ENCODE assay signal across 31 cellular contexts in genomic region chr4:173380987-173381386, GRCh38. TPM values are rescaled to one million over a fixed set of nuclear protein-coding genes. Genes with fewer than 3 reads are reported as not detected.
A peak's percentile ranks its signal among the peaks of the same experiment; 100 is the strongest.
DNase-seq lines count a peak whose midpoint lies in the region; ATAC-seq and TF ChIP-seq lines count a peak whose summit lies in the region.
"Had no signal": no experiment of that assay in that cellular context is flagged by ENCODE, and none has a peak within 500 bp of the region (broad histone marks: within the 10 kb centered on the region; RNA-seq: fewer than 3 reads in every experiment).

No MANE protein-coding gene starts in this region.

- H3K36me3 ChIP-seq in thoracic aorta (no peaks in the 10 kb centered on the region), mesendoderm (ENCODE audit: control insufficient read depth, insufficient read depth, low read length) (no peaks in the 10 kb centered on the region)
- H3K36me3 ChIP-seq: vagina had no signal

- no peaks in the 10 kb centered on the region for H3K9me3 ChIP-seq in thoracic aorta
- H3K9me3 ChIP-seq: BLaER1, psoas muscle, tibial artery, vagina had no signal

- H3K27ac Mint-ChIP-seq in activated CD4-positive, alpha-beta T cell treated with anti-CD3 and anti-CD28 coated beads, Interleukin-2, amount 10 ng/mL, durations not matched to agents 24 days and 14 days: no peak overlapping the region
- H3K27ac Mint-ChIP-seq: immature natural killer cell; natural killer cell treated with Interleukin-12 subunit alpha and Interleukin-12 subunit beta and Interleukin-15 and Interleukin-18, amount 100 ng/mL, for 72 hours had no signal

- peaks cover 4% of the 10 kb centered on the region for H3K9me3 Mint-ChIP-seq in activated CD4-positive, alpha-beta T cell treated with anti-CD3 and anti-CD28 coated beads, Interleukin-2, amount 10 ng/mL, durations not matched to agents 24 days and 14 days
- H3K9me3 Mint-ChIP-seq: immature natural killer cell; natural killer cell treated with Interleukin-12 subunit alpha and Interleukin-12 subunit beta and Interleukin-15 and Interleukin-18, amount 100 ng/mL, for 72 hours had no signal

- H4K8ac ChIP-seq in mesendoderm (ENCODE audit: low read depth, low read length): no peak overlapping the region

- peak overlapping the region; percentile 2 for H3K4me3 ChIP-seq in thoracic aorta
- no peak overlapping the region for H3K4me3 ChIP-seq in mesendoderm (ENCODE audit: low read length)
- H3K4me3 ChIP-seq: BLaER1, psoas muscle, tibial artery, vagina had no signal

- H3K27me3 Mint-ChIP-seq in activated CD4-positive, alpha-beta T cell treated with anti-CD3 and anti-CD28 coated beads, Interleukin-2, amount 10 ng/mL, durations not matched to agents 24 days and 14 days: peaks cover 5% of the 10 kb centered on the region
- H3K27me3 Mint-ChIP-seq: natural killer cell treated with Interleukin-12 subunit alpha and Interleukin-12 subunit beta and Interleukin-15 and Interleukin-18, amount 100 ng/mL, for 72 hours had no signal

- H2BK120ac ChIP-seq in mesendoderm (ENCODE audit: low read depth, low read length): no peak overlapping the region

- no peak overlapping the region for H3K4me2 ChIP-seq in mesendoderm (ENCODE audit: low read length)
- H3K4me2 ChIP-seq: BLaER1 had no signal

- H2BK15ac ChIP-seq in mesendoderm (replicated peaks; ENCODE audit: low read depth): no peak overlapping the region

- no peak overlapping the region for H3K56ac ChIP-seq in mesendoderm (ENCODE audit: low read length)

- H3K18ac ChIP-seq in mesendoderm (ENCODE audit: low read length): no peak overlapping the region

- intact Hi-C loops in activated CD4-positive, alpha-beta T cell treated with anti-CD3 and anti-CD28 coated beads, Interleukin-2, amount 10 ng/mL, durations not matched to agents 24 days and 14 days (cut with micrococcal nuclease): loop anchor here (1.0 kb wide), 1 partner anchor 9 kb away; no protein-coding TSS in a partner anchor

- TF ChIP-seq CTCF in thoracic aorta (IDR thresholded peaks at IDR 0.05): no peak

- no peak overlapping the region for H2BK5ac ChIP-seq in mesendoderm (ENCODE audit: low read length)

- peak; percentile 60 for ATAC-seq in GM18867 (IDR thresholded peaks at IDR 0.05; ENCODE audit: unreplicated experiment)
- peak; percentile 82 for ATAC-seq in GM21576 (IDR thresholded peaks at IDR 0.05; ENCODE audit: unreplicated experiment)
- peak; percentile 61 for ATAC-seq in HG03064 (IDR thresholded peaks at IDR 0.05; ENCODE audit: low read depth, unreplicated experiment)
- ATAC-seq in thoracic aorta (ENCODE audit: insufficient number of reproducible peaks, low FRiP score, low read depth): no peak
- ATAC-seq: left colon; natural killer cell treated with Interleukin-12 subunit alpha and Interleukin-12 subunit beta and Interleukin-15 and Interleukin-18, amount 100 ng/mL, for 72 hours; PC-3; psoas muscle; sciatic nerve had no signal

- no peak overlapping the region for H3K23ac ChIP-seq in mesendoderm (ENCODE audit: low read length)

- no peak overlapping the region for H4K5ac ChIP-seq in mesendoderm (ENCODE audit: low read length)

- H3K4me1 ChIP-seq in thoracic aorta (ENCODE audit: control insufficient read depth in 1 of 2, low read depth in 2 of 2) (peaks cover 16 to 28% of the 10 kb centered on the region in 2 donors), mesendoderm (ENCODE audit: control insufficient read depth, low read depth, low read length) (no peaks in the 10 kb centered on the region)
- H3K4me1 ChIP-seq: psoas muscle, vagina had no signal

- H3K27me3 ChIP-seq in thoracic aorta (replicated peaks; ENCODE audit: insufficient read depth): no peaks in the 10 kb centered on the region
- no peaks in the 10 kb centered on the region for H3K27me3 ChIP-seq in mesendoderm (ENCODE audit: insufficient read depth, low read length, poor library complexity)
- H3K27me3 ChIP-seq: BLaER1, tibial artery, vagina had no signal

- peak overlapping the region in 1 of 2 donors; percentile 54 for H3K27ac ChIP-seq in thoracic aorta
- H3K27ac ChIP-seq in mesendoderm (ENCODE audit: low read depth, low read length): no peak overlapping the region
- H3K27ac ChIP-seq: BLaER1, psoas muscle, vagina had no signal

- no peak for DNase-seq in thoracic aorta (ENCODE audit: low spot score)
- DNase-seq in activated CD4-positive, alpha-beta T cell treated with anti-CD3 and anti-CD28 coated beads, Interleukin-2, amount 10 ng/mL, durations not matched to agents 24 days and 14 days: no peak
- no peak for DNase-seq in mesendoderm
- DNase-seq in stimulated activated CD8-positive, alpha-beta memory T cell treated with anti-CD3 and anti-CD28 coated beads, Interleukin-4, amount 100 ng/mL, for 48 hours: no peak
- DNase-seq: activated CD4-positive, alpha-beta T cell treated with anti-CD3 and anti-CD28 coated beads, Interleukin-2, amount 50 U/mL, for 48 hours; activated naive CD4-positive, alpha-beta T cell; central memory CD4-positive, alpha-beta T cell; cortex of kidney; EL; erythroblast; immature natural killer cell; left colon; mammary epithelial cell; NCI-H2029; NCI-H524 treated with DMSO at 0.1 percent for 48 hours; NK-92 treated with Interleukin-12 subunit alpha and Interleukin-12 subunit beta, amount 100 ng/mL, for 24 hours; PC-3; psoas muscle; stimulated activated CD4-positive, alpha-beta T cell treated with anti-CD3 and anti-CD28 coated beads, Interleukin-2, amount 100 ng/mL, for 48 hours; T-helper 2 cell; tibial artery had no signal

- H3K4me3 Mint-ChIP-seq in activated CD4-positive, alpha-beta T cell treated with anti-CD3 and anti-CD28 coated beads, Interleukin-2, amount 10 ng/mL, durations not matched to agents 24 days and 14 days: no peak overlapping the region
- H3K4me3 Mint-ChIP-seq: immature natural killer cell; natural killer cell treated with Interleukin-12 subunit alpha and Interleukin-12 subunit beta and Interleukin-15 and Interleukin-18, amount 100 ng/mL, for 72 hours had no signal

- H3K4ac ChIP-seq in mesendoderm (ENCODE audit: low read depth, low read length): no peak overlapping the region

- H3K4me1 Mint-ChIP-seq in activated CD4-positive, alpha-beta T cell treated with anti-CD3 and anti-CD28 coated beads, Interleukin-2, amount 10 ng/mL, durations not matched to agents 24 days and 14 days: peaks cover 5% of the 10 kb centered on the region
- H3K4me1 Mint-ChIP-seq: immature natural killer cell had no signal

- H3K36me3 Mint-ChIP-seq in activated CD4-positive, alpha-beta T cell treated with anti-CD3 and anti-CD28 coated beads, Interleukin-2, amount 10 ng/mL, durations not matched to agents 24 days and 14 days (ENCODE audit: low read depth): peaks cover 11% of the 10 kb centered on the region
- H3K36me3 Mint-ChIP-seq: immature natural killer cell; natural killer cell treated with Interleukin-12 subunit alpha and Interleukin-12 subunit beta and Interleukin-15 and Interleukin-18, amount 100 ng/mL, for 72 hours had no signal

- no peak overlapping the region for H2AK5ac ChIP-seq in mesendoderm (ENCODE audit: low read length)

- no peaks in the 10 kb centered on the region for H3K79me1 ChIP-seq in mesendoderm (ENCODE audit: low read length)

- no peak overlapping the region for H3K9ac ChIP-seq in mesendoderm (ENCODE audit: low read length)
- H3K9ac ChIP-seq: BLaER1 had no signal

- H3K79me2 ChIP-seq in mesendoderm (ENCODE audit: control insufficient read depth, insufficient read depth, low read length): no peaks in the 10 kb centered on the region

RNA-seq across cellular contexts. Expression of gene SAP30, which starts 10.2 kb away (rescaled TPM):
- 10 to 100 TPM; 56.9 to 61.7 TPM for total RNA-seq in thoracic aorta
- 33.1 and 33.8 TPM in 2 replicates for total RNA-seq in activated CD4-positive, alpha-beta T cell treated with anti-CD3 and anti-CD28 coated beads, Interleukin-2, amount 10 ng/mL, durations not matched to agents 24 days and 14 days
- polyA plus RNA-seq in mesendoderm (2013, experiment 1 of 2): 10.3 TPM
- 9.7 TPM for polyA plus RNA-seq in mesendoderm (2013, experiment 2 of 2)

RNA-seq across cellular contexts. Expression of gene SCRG1, which starts 17.9 kb away (rescaled TPM):
- 1 to 10 TPM; 6.9 to 9.7 TPM for total RNA-seq in thoracic aorta
- not detected in 2 replicates for total RNA-seq in activated CD4-positive, alpha-beta T cell treated with anti-CD3 and anti-CD28 coated beads, Interleukin-2, amount 10 ng/mL, durations not matched to agents 24 days and 14 days
- polyA plus RNA-seq in mesendoderm (2013, experiment 1 of 2): not detected
- polyA plus RNA-seq in mesendoderm (2013, experiment 2 of 2): not detected
- total RNA-seq: glomerular endothelial cell; H1; M059J; natural killer cell treated with Interleukin-12 subunit alpha and Interleukin-12 subunit beta and Interleukin-15 and Interleukin-18, amount 100 ng/mL, for 72 hours; PC-3 had no signal
- polyA plus RNA-seq: H1, mammary epithelial cell had no signal

RNA-seq across cellular contexts. Expression of gene HMGB2, which starts 46.8 kb away (rescaled TPM):
- total RNA-seq in thoracic aorta: 10 to 100 TPM; 28.8 to 33.4 TPM
- 311 and 315 TPM in 2 replicates for total RNA-seq in activated CD4-positive, alpha-beta T cell treated with anti-CD3 and anti-CD28 coated beads, Interleukin-2, amount 10 ng/mL, durations not matched to agents 24 days and 14 days
- polyA plus RNA-seq in mesendoderm (2013, experiment 1 of 2): 290 TPM
- 291 TPM for polyA plus RNA-seq in mesendoderm (2013, experiment 2 of 2)
